Comparison of ENCODE assay signal across 1 cellular context in genomic region chr6:157022022-157022740, GRCh38.
TF ChIP-seq lines count a peak whose summit lies in the region.

No MANE protein-coding gene starts in this region.

TF ChIP-seq in HepG2, 621 proteins besides CTCF, POLR2A, EP300 and RAD21 (continued from another document and continues in another):
- peak; percentile 52 for TF ChIP-seq YY1 (IDR thresholded peaks at IDR 0.05; ENCODE audit: insufficient read depth, insufficient replicate concordance, low read depth, low read length)
- TF ChIP-seq ELF1 (CRISPR knock-in tag; IDR thresholded peaks at IDR 0.05) = peak; percentile 42
- no peak for TF ChIP-seq TARDBP (CRISPR knock-in tag; IDR thresholded peaks at IDR 0.05)
- peak; percentile 42; the same call in 1 of the 2 replicates for TF ChIP-seq AHDC1 (CRISPR knock-in tag; IDR thresholded peaks at IDR 0.05; ENCODE audit: borderline replicate concordance)
- no peak for TF ChIP-seq ZBTB34 (CRISPR knock-in tag; IDR thresholded peaks at IDR 0.05)
- TF ChIP-seq E2F5 (CRISPR knock-in tag; conservative IDR thresholded peaks at IDR 0.05) = no peak
- 0 out of 2 replicates have a peak, but pooled peaks have one; percentile 8 for TF ChIP-seq TGIF2 (CRISPR knock-in tag; IDR thresholded peaks at IDR 0.05)
- 0 out of 2 replicates have a peak, but pooled peaks have one; percentile 1 for TF ChIP-seq ZNF773 (CRISPR knock-in tag; IDR thresholded peaks at IDR 0.05; ENCODE audit: borderline replicate concordance)
- no peak for TF ChIP-seq TMF1 (CRISPR knock-in tag; IDR thresholded peaks at IDR 0.05; ENCODE audit: low read depth)
- TF ChIP-seq FOXJ3 (CRISPR knock-in tag; IDR thresholded peaks at IDR 0.05; ENCODE audit: borderline replicate concordance) = peak; percentile 17; the same call in 1 of the 2 replicates
- no peak for TF ChIP-seq ZBTB44 (CRISPR knock-in tag; IDR thresholded peaks at IDR 0.05)
- 0 out of 2 replicates have a peak, but pooled peaks have one; percentile 11 for TF ChIP-seq KAT8 (CRISPR knock-in tag; IDR thresholded peaks at IDR 0.05)
- peak; percentile 42; the same call in 1 of the 2 replicates for TF ChIP-seq SIN3A (IDR thresholded peaks at IDR 0.05; ENCODE audit: borderline replicate concordance, low read depth, low read length)
- no peak for TF ChIP-seq ZBTB26 (CRISPR knock-in tag; IDR thresholded peaks at IDR 0.05; ENCODE audit: borderline replicate concordance)
- TF ChIP-seq ZGPAT (CRISPR knock-in tag; IDR thresholded peaks at IDR 0.05) = no peak
- 0 out of 2 replicates have a peak, but pooled peaks have one; percentile 10 for TF ChIP-seq ZNF746 (CRISPR knock-in tag; IDR thresholded peaks at IDR 0.05)
- peak; percentile 61; the same call in 1 of the 2 replicates for TF ChIP-seq HNF1B (CRISPR knock-in tag; IDR thresholded peaks at IDR 0.05)
- TF ChIP-seq AKNA (CRISPR knock-in tag; IDR thresholded peaks at IDR 0.05; ENCODE audit: borderline replicate concordance) = 0 out of 2 replicates have a peak, but pooled peaks have one; percentile 33
- TF ChIP-seq BCL6 (CRISPR knock-in tag; IDR thresholded peaks at IDR 0.05) = peak; percentile 89
- peak; percentile 64 for TF ChIP-seq NFYB (CRISPR knock-in tag; IDR thresholded peaks at IDR 0.05)
- peak; percentile 35; the same call in 1 of the 2 replicates for TF ChIP-seq CEBPB (IDR thresholded peaks at IDR 0.05; ENCODE audit: borderline replicate concordance, low read depth, low read length)
- no peak for TF ChIP-seq PATZ1 (CRISPR knock-in tag; IDR thresholded peaks at IDR 0.05)
- TF ChIP-seq HMG20B (CRISPR knock-in tag; conservative IDR thresholded peaks at IDR 0.05) = 0 out of 2 replicates have a peak, but pooled peaks have one; percentile 8
- no peak for TF ChIP-seq WIZ (CRISPR knock-in tag; IDR thresholded peaks at IDR 0.05)
- TF ChIP-seq SP1 (IDR thresholded peaks at IDR 0.05) = no peak
- peak; percentile 55; the same call in 1 of the 2 replicates for TF ChIP-seq SP1 (CRISPR knock-in tag; IDR thresholded peaks at IDR 0.05)
- peak; percentile 22; the same call in 1 of the 2 replicates for TF ChIP-seq SRY (CRISPR knock-in tag; IDR thresholded peaks at IDR 0.05)
- TF ChIP-seq ZBTB7B (CRISPR knock-in tag; IDR thresholded peaks at IDR 0.05) = no peak
- no peak for TF ChIP-seq ZFP36L2 (CRISPR knock-in tag; IDR thresholded peaks at IDR 0.05)
- TF ChIP-seq ZNF44 (CRISPR knock-in tag; IDR thresholded peaks at IDR 0.05) = no peak
